In genomic region chr20:62382306-62383198, GRCh38 we compare ENCODE assay signal across 8 cellular contexts. TPM values are rescaled to one million over a fixed set of nuclear protein-coding genes. Genes with fewer than 3 reads are reported as not detected.
A peak's percentile ranks its signal among the peaks of the same experiment; 100 is the strongest.
DNase-seq lines count a peak whose midpoint lies in the region; ATAC-seq and TF ChIP-seq lines count a peak whose summit lies in the region.

No MANE protein-coding gene starts in this region.

- peaks cover 14% of the 10 kb centered on the region for H3K4me1 Mint-ChIP-seq in activated T-helper 17 cell treated with anti-CD3 and anti-CD28 coated beads, Interleukin-2, amount 50 U/mL, for 72 hours

- H3K9me3 ChIP-seq in MG63 (no peaks in the 10 kb centered on the region), parathyroid adenoma (ENCODE audit: control insufficient read depth, low read length) (no peaks in the 10 kb centered on the region), upper lobe of left lung (no peaks in the 10 kb centered on the region)

- no peak overlapping the region for H3K4me3 Mint-ChIP-seq in activated T-helper 17 cell treated with anti-CD3 and anti-CD28 coated beads, Interleukin-2, amount 50 U/mL, for 72 hours

- H3K27ac ChIP-seq in parathyroid adenoma = no peak overlapping the region
- peak overlapping the region in 3 of 4 donors; percentile 69 to 86 (median 79) for H3K27ac ChIP-seq in upper lobe of left lung

- H3K4me2 ChIP-seq in parathyroid adenoma (ENCODE audit: low read length) = no peak overlapping the region

- H3K27ac Mint-ChIP-seq in activated T-helper 17 cell treated with anti-CD3 and anti-CD28 coated beads, Interleukin-2, amount 50 U/mL, for 72 hours = no peak overlapping the region

- no peak for TF ChIP-seq POLR2A in upper lobe of left lung (IDR thresholded peaks at IDR 0.05)

- peaks cover 11% of the 10 kb centered on the region for H3K79me2 ChIP-seq in parathyroid adenoma

- no peak for TF ChIP-seq EP300 in upper lobe of left lung (IDR thresholded peaks at IDR 0.05)

- DNase-seq in COR-L47 (lab: John Stamatoyannopoulos, UW) (peak; percentile 80), MG63 (peak; percentile 76), SHP77 (lab: John Stamatoyannopoulos, UW) (peak; percentile 91), fibroblast of villous mesenchyme (ENCODE audit: low read depth) (peak; percentile 77), upper lobe of left lung (peak; percentile 24 to 85)

- 40 to 45% methylated on average over 12 to 18 of the region's 18 CpGs for WGBS in upper lobe of left lung, 2 donors

- peaks cover 21% of the 10 kb centered on the region for H3K36me3 Mint-ChIP-seq in activated T-helper 17 cell treated with anti-CD3 and anti-CD28 coated beads, Interleukin-2, amount 50 U/mL, for 72 hours (ENCODE audit: low read depth)

- H3K4me3 ChIP-seq in MG63 (no peak overlapping the region), fibroblast of villous mesenchyme (ENCODE audit: low read depth, low read length) (no peak overlapping the region), parathyroid adenoma (ENCODE audit: low read depth, low read length) (no peak overlapping the region), upper lobe of left lung (no peak overlapping the region)

- H3K4me1 ChIP-seq in parathyroid adenoma (peaks cover 9% of the 10 kb centered on the region), upper lobe of left lung (peaks cover 41 to 60% (median 48%) of the 10 kb centered on the region in 4 donors)

- H3K27me3 Mint-ChIP-seq in activated T-helper 17 cell treated with anti-CD3 and anti-CD28 coated beads, Interleukin-2, amount 50 U/mL, for 72 hours = no peaks in the 10 kb centered on the region

- H3K36me3 ChIP-seq in MG63 = peaks cover 21% of the 10 kb centered on the region
- H3K36me3 ChIP-seq in parathyroid adenoma (ENCODE audit: control insufficient read depth, insufficient read depth, low read length) = no peaks in the 10 kb centered on the region
- H3K36me3 ChIP-seq in upper lobe of left lung = no peaks in the 10 kb centered on the region

- no peak overlapping the region for H3K9ac ChIP-seq in parathyroid adenoma

- no peaks in the 10 kb centered on the region for H3K9me3 Mint-ChIP-seq in activated T-helper 17 cell treated with anti-CD3 and anti-CD28 coated beads, Interleukin-2, amount 50 U/mL, for 72 hours

- ATAC-seq in GM21515 (IDR thresholded peaks at IDR 0.05; ENCODE audit: unreplicated experiment) (peak; percentile 55), upper lobe of left lung (ENCODE audit: low FRiP score in 2 of 2) (peak; percentile 73 to 88)
- ATAC-seq in activated T-helper 17 cell treated with anti-CD3 and anti-CD28 coated beads, Interleukin-2, amount 50 U/mL, for 72 hours (replicated peaks) = peak; percentile 72

- no peak overlapping the region for H2AFZ ChIP-seq in parathyroid adenoma

- TF ChIP-seq CTCF in fibroblast of villous mesenchyme (IDR thresholded peaks at IDR 0.05; ENCODE audit: insufficient read depth, low read depth, low read length) (peak; percentile 99), parathyroid adenoma (IDR thresholded peaks at IDR 0.05) (peak; percentile 95), upper lobe of left lung (IDR thresholded peaks at IDR 0.05) (peak; percentile 84 to 95 (median 94))

- H3K27me3 ChIP-seq in MG63 = no peaks in the 10 kb centered on the region
- H3K27me3 ChIP-seq in parathyroid adenoma (ENCODE audit: control insufficient read depth, insufficient read depth, low read length) = no peaks in the 10 kb centered on the region
- H3K27me3 ChIP-seq in upper lobe of left lung = no peaks in the 10 kb centered on the region

RNA-seq across cellular contexts. Expression of gene RPS21, which starts 4.4 kb away (rescaled TPM):
- 2,164 and 3,269 TPM in 2 replicates for total RNA-seq in MG63 (2014; rRNA removed; shearing (Covaris generic); ENCODE audit: low replicate concordance)
- total RNA-seq in activated T-helper 17 cell treated with anti-CD3 and anti-CD28 coated beads, Interleukin-2, amount 50 U/mL, for 72 hours = 1,000 to 10,000 TPM; 2,323 to 2,749 TPM
- total RNA-seq in fibroblast of villous mesenchyme (357 and 457 TPM in 2 replicates), upper lobe of left lung (1,000 to 10,000 TPM in 3 of 6 donors, 100 to 1,000 TPM in 2, 10 to 100 TPM in 1; 94.6 to 1,381 (median 998) TPM)

RNA-seq across cellular contexts. Expression of gene LAMA5, which starts 15.4 kb away (rescaled TPM):
- 12.8 and 22.2 TPM in 2 replicates for total RNA-seq in MG63 (2014; rRNA removed; shearing (Covaris generic); ENCODE audit: low replicate concordance)
- total RNA-seq in activated T-helper 17 cell treated with anti-CD3 and anti-CD28 coated beads, Interleukin-2, amount 50 U/mL, for 72 hours = under 1 TPM; 0.29 to 0.39 TPM
- total RNA-seq in fibroblast of villous mesenchyme (35.1 and 55.3 TPM in 2 replicates), upper lobe of left lung (1,000 to 10,000 TPM in 1 of 6 donors, 100 to 1,000 TPM in 5; 176 to 1,019 (median 307) TPM)

RNA-seq across cellular contexts. Expression of gene CABLES2, which starts 24.5 kb away (rescaled TPM):
- 1.3 and 6.0 TPM in 2 replicates for total RNA-seq in MG63 (2014; rRNA removed; shearing (Covaris generic); ENCODE audit: low replicate concordance)
- total RNA-seq in activated T-helper 17 cell treated with anti-CD3 and anti-CD28 coated beads, Interleukin-2, amount 50 U/mL, for 72 hours = 1 to 10 TPM; 6.8 to 6.9 TPM
- total RNA-seq in fibroblast of villous mesenchyme = 1.7 and 1.9 TPM in 2 replicates
- 1 to 10 TPM; 2.2 to 5.2 (median 4.0) TPM for total RNA-seq in upper lobe of left lung

RNA-seq across cellular contexts. Expression of gene RBBP8NL, which starts 44.8 kb away (rescaled TPM):
- not detected in 2 replicates for total RNA-seq in MG63 (2014; rRNA removed; shearing (Covaris generic); ENCODE audit: low replicate concordance)
- not detected for total RNA-seq in activated T-helper 17 cell treated with anti-CD3 and anti-CD28 coated beads, Interleukin-2, amount 50 U/mL, for 72 hours
- not detected in 2 replicates for total RNA-seq in fibroblast of villous mesenchyme
- 1 to 10 TPM in 4 of 6 donors, under 1 TPM in 1, not detected in 1; 0.51 to 6.3 (median 1.9) TPM for total RNA-seq in upper lobe of left lung
